Comparison of ENCODE assay signal across 11 cellular contexts in genomic region chr1:47325530-47325929, GRCh38. TPM values are rescaled to one million over a fixed set of nuclear protein-coding genes. Genes with fewer than 3 reads are reported as not detected.
DNase-seq lines count a peak whose midpoint lies in the region; ATAC-seq, FAIRE-seq and TF ChIP-seq lines count a peak whose summit lies in the region.
"Had no signal": no experiment of that assay in that cellular context is flagged by ENCODE, and none has a peak within 500 bp of the region (broad histone marks: within the 10 kb centered on the region; RNA-seq: fewer than 3 reads in every experiment).

No MANE protein-coding gene starts in this region.

- no peak for TF ChIP-seq CTCF in pancreas (IDR thresholded peaks at IDR 0.05)
- no peak for TF ChIP-seq CTCF in upper lobe of left lung (IDR thresholded peaks at IDR 0.05)
- no peak for TF ChIP-seq CTCF in dorsolateral prefrontal cortex (IDR thresholded peaks at IDR 0.05 in 54 of 56, conservative IDR thresholded peaks at IDR 0.05 in 2 of 56; ENCODE audit: low read depth in 1 of 56, partially characterized antibody in 56 of 56)

- H3K36me3 ChIP-seq in pancreas (no peaks in the 10 kb centered on the region), upper lobe of left lung (no peaks in the 10 kb centered on the region)

- H3K27ac ChIP-seq in pancreas (peak overlapping the region; percentile 44 to 91 (median 65)), upper lobe of left lung (no peak overlapping the region), dorsolateral prefrontal cortex (no peak overlapping the region)

- H3K4me1 ChIP-seq in pancreas: peaks cover 0 to 6% (median 0%) of the 10 kb centered on the region in 3 donors
- H3K4me1 ChIP-seq in upper lobe of left lung: no peaks in the 10 kb centered on the region

- H3K9me3 ChIP-seq in pancreas (no peaks in the 10 kb centered on the region), upper lobe of left lung (no peaks in the 10 kb centered on the region)

- TF ChIP-seq POLR2A in upper lobe of left lung (IDR thresholded peaks at IDR 0.05): no peak

- peak; percentile 50 to 82 (median 77) for ATAC-seq in pancreas
- ATAC-seq in upper lobe of left lung (ENCODE audit: low FRiP score in 2 of 2): no peak
- ATAC-seq: stimulated activated naive CD8-positive, alpha-beta T cell treated with anti-CD3 and anti-CD28 coated beads, Interleukin-15, amount 100 ng/mL, for 72 hours had no signal

- 53 to 55% methylated on average over 2 of the region's 2 CpGs for WGBS in pancreas, 2 donors
- 75 to 87% methylated on average over 2 of the region's 2 CpGs for WGBS in upper lobe of left lung, 2 donors

- H3K27me3 ChIP-seq in pancreas: no peaks in the 10 kb centered on the region
- H3K27me3 ChIP-seq in upper lobe of left lung: no peaks in the 10 kb centered on the region
- no peaks in the 10 kb centered on the region for H3K27me3 ChIP-seq in dorsolateral prefrontal cortex

- DNase-seq in LoVo (ENCODE audit: low spot score): peak; percentile 25
- DNase-seq in NCI-H345 (lab: John Stamatoyannopoulos, UW): peak; percentile 80
- peak; percentile 35 for DNase-seq in dermis blood vessel endothelial cell
- no peak for DNase-seq in pancreas
- no peak for DNase-seq in RCC 7860 (ENCODE audit: low spot score)
- no peak for DNase-seq in upper lobe of left lung
- no peak for DNase-seq in dorsolateral prefrontal cortex
- DNase-seq: activated CD8-positive, alpha-beta memory T cell treated with anti-CD3 and anti-CD28 coated beads, Interleukin-2, amount 50 U/mL, for 4 hours; H7; MV-4-11; stimulated activated naive CD8-positive, alpha-beta T cell treated with anti-CD3 and anti-CD28 coated beads, Interleukin-15, amount 100 ng/mL, for 72 hours had no signal

- H3K4me3 ChIP-seq in pancreas: no peak overlapping the region
- no peak overlapping the region for H3K4me3 ChIP-seq in upper lobe of left lung
- no peak overlapping the region for H3K4me3 ChIP-seq in dorsolateral prefrontal cortex

- intact Hi-C loops in pancreas (cut with DNase I) (no loop called here), dorsolateral prefrontal cortex (cut with DNase I) (no loop called here)

- no peak for FAIRE-seq in pancreas (lab: Jason Lieb, UNC)
- no peak for FAIRE-seq in RCC 7860 (lab: Jason Lieb, UNC)

- TF ChIP-seq EP300 in upper lobe of left lung (IDR thresholded peaks at IDR 0.05): no peak

RNA-seq across cellular contexts. Expression of gene CMPK1, which starts 8.1 kb away (rescaled TPM):
- total RNA-seq in dermis blood vessel endothelial cell: 112 and 130 TPM in 2 replicates
- 10 to 100 TPM; 51.1 to 93.0 (median 75.2) TPM for total RNA-seq in pancreas
- polyA plus RNA-seq in pancreas: 10 to 100 TPM; 43.8 to 54.9 TPM
- total RNA-seq in upper lobe of left lung: 100 to 1,000 TPM in 3 of 6 donors, 10 to 100 TPM in 3; 36.7 to 134 (median 97.7) TPM
- total RNA-seq in dorsolateral prefrontal cortex: 10 to 100 TPM; 51.5 to 90.1 (median 72.7) TPM

RNA-seq across cellular contexts. Expression of gene STIL, which starts 11.6 kb away (rescaled TPM):
- total RNA-seq in dermis blood vessel endothelial cell (6.1 and 18.1 TPM in 2 replicates), pancreas (1 to 10 TPM in 2 of 6 donors, under 1 TPM in 4; 0.43 to 1.5 (median 0.67) TPM), upper lobe of left lung (1 to 10 TPM; 1.1 to 7.0 (median 2.9) TPM), dorsolateral prefrontal cortex (1 to 10 TPM; 2.2 to 7.9 (median 4.2) TPM)
- polyA plus RNA-seq in pancreas: under 1 TPM; 0.49 to 0.56 TPM

Comparison
In these comparisons a context has a peak if more than half of its experiments do, and no peak if none do; other contexts are left out.
1. DNase-seq: peak in LoVo (single experiment), NCI-H345 (single experiment) and dermis blood vessel endothelial cell (single experiment); none in pancreas (0 of 6), RCC 7860 (single experiment), upper lobe of left lung (0 of 2) and dorsolateral prefrontal cortex (0 of 10).
2. ATAC-seq: peak in pancreas (4 of 4); none in upper lobe of left lung (0 of 2).
3. H3K27ac ChIP-seq: peak in pancreas (4 of 4); none in upper lobe of left lung (0 of 4) and dorsolateral prefrontal cortex (0 of 59).